ENCODE assay signal across 21 cellular contexts in genomic region chr13:63287926-63288325, GRCh38.
"Had no signal": no experiment of that assay in that cellular context is flagged by ENCODE, and none has a peak within 500 bp of the region (broad histone marks: within the 10 kb centered on the region; RNA-seq: fewer than 3 reads in every experiment).

No MANE protein-coding gene starts in this region.

- H3K4me3 ChIP-seq: colonic mucosa, SJSA1 had no signal

- ATAC-seq: activated T-cell treated with anti-CD3 and anti-CD28 coated beads, Interleukin-2, amount 50 U/mL, for 4 hours; activated T-helper 17 cell treated with anti-CD3 and anti-CD28 coated beads, Interleukin-2, amount 50 U/mL, for 72 hours; PC-3; WTC11 had no signal

- DNase-seq: activated CD4-positive, alpha-beta T cell treated with anti-CD3 and anti-CD28 coated beads for 48 hours; activated CD4-positive, alpha-beta T cell treated with anti-CD3 and anti-CD28 coated beads, Interleukin-2, amount 50 U/mL, for 4 hours; activated CD4-positive, CD25-positive, alpha-beta regulatory T cell treated with anti-CD3 and anti-CD28 coated beads, Interleukin-2, amount 50 U/mL, for 72 hours; activated CD8-positive, alpha-beta memory T cell treated with anti-CD3 and anti-CD28 coated beads for 24 hours; activated gamma-delta T cell; activated naive CD4-positive, alpha-beta T cell treated with anti-CD3 and anti-CD28 coated beads for 36 hours; activated T-cell treated with anti-CD3 and anti-CD28 coated beads, Interleukin-2, amount 50 U/mL, for 4 hours; cerebellar nuclear complex; colonic mucosa; NCI-H1092; NCI-H1417; NCI-H1694; NCI-H2029 treated with DMSO at 0.1 percent for 48 hours; NCI-H510A treated with DMSO at 0.1 percent for 48 hours; NCI-H69; PC-3; SHP77; SW 1271 had no signal

- H3K36me3 ChIP-seq: colonic mucosa, SJSA1 had no signal

- H3K27me3 ChIP-seq: colonic mucosa, SJSA1 had no signal

- H3K27ac ChIP-seq: colonic mucosa, SJSA1 had no signal

- H3K9me3 ChIP-seq: colonic mucosa, SJSA1 had no signal

- H3K4me1 ChIP-seq: colonic mucosa, SJSA1 had no signal
